21 cellular contexts compared by ENCODE assay signal in genomic region chr10:8380833-8381491, GRCh38.
DNase-seq lines count a peak whose midpoint lies in the region; ATAC-seq, FAIRE-seq and TF ChIP-seq lines count a peak whose summit lies in the region.
"Had no signal": no experiment of that assay in that cellular context is flagged by ENCODE, and none has a peak within 500 bp of the region (broad histone marks: within the 10 kb centered on the region; RNA-seq: fewer than 3 reads in every experiment).

No MANE protein-coding gene starts in this region.

- H3K4me2 ChIP-seq in A549 (peak overlapping the region; percentile 31; the same call in 1 of the 3 replicates), Loucy (ENCODE audit: low read depth, low read length, poor library complexity, severe bottlenecking) (peak overlapping the region; percentile 4)

- CTCF ChIA-PET in A549 (lab: Yijun Ruan, JAX): no interaction called here

- no peak overlapping the region for H3K4me3 Mint-ChIP-seq in activated T-helper 2 cell treated with anti-CD3 and anti-CD28 coated beads, Interferon-gamma antibody, Interleukin-2, Interleukin-4, amounts not matched to agents 10 μg/mL and 5 μg/mL and 100 μg/mL, durations not matched to agents 14 hours and 24 hours and 36 hours (ENCODE audit: low read depth)
- H3K4me3 Mint-ChIP-seq: CD14-positive monocyte had no signal

- DNase-seq in A549 (ENCODE audit: low read depth in 1 of 2, low spot score in 1 of 2) (no peak), GM19239 (ENCODE audit: insufficient read length, low spot score) (no peak), 8988T (no peak)
- DNase-seq in activated T-helper 2 cell treated with anti-CD3 and anti-CD28 coated beads, Interferon-gamma antibody, Interleukin-2, Interleukin-4, amounts not matched to agents 10 μg/mL and 5 μg/mL and 100 μg/mL, durations not matched to agents 14 hours and 24 hours and 36 hours (ENCODE audit: low spot score): no peak
- DNase-seq: ACHN, DMS79 treated with DMSO at 0.1 percent for 48 hours, GOT3, IMR-90, Kasumi-1, MG63, NCI-H1092, NCI-H1436, NCI-H187 treated with DMSO at 0.1 percent for 48 hours, NCI-H510A, T-helper 1 cell had no signal

- H3F3A ChIP-seq in Loucy (ENCODE audit: low read depth): no peaks in the 10 kb centered on the region

- POLR2A ChIA-PET in A549 (lab: Yijun Ruan, JAX): no interaction called here

- H4K20me1 ChIP-seq in Loucy (ENCODE audit: insufficient read depth, low read length, poor library complexity, severe bottlenecking): no peaks in the 10 kb centered on the region

- H3K9ac ChIP-seq in Loucy (ENCODE audit: low read depth, low read length, poor library complexity, severe bottlenecking): peak overlapping the region; percentile 15

- WGBS in A549 (ENCODE audit: missing lambda C conversion rate): 89% methylated on average over 3 of the region's 3 CpGs

- peaks cover 28% of the 10 kb centered on the region for H3K4me1 Mint-ChIP-seq in activated T-helper 2 cell treated with anti-CD3 and anti-CD28 coated beads, Interferon-gamma antibody, Interleukin-2, Interleukin-4, amounts not matched to agents 10 μg/mL and 5 μg/mL and 100 μg/mL, durations not matched to agents 14 hours and 24 hours and 36 hours (ENCODE audit: low read depth)
- H3K4me1 Mint-ChIP-seq: CD14-positive monocyte had no signal

- peaks cover 70% of the 10 kb centered on the region for H3K36me3 Mint-ChIP-seq in activated T-helper 2 cell treated with anti-CD3 and anti-CD28 coated beads, Interferon-gamma antibody, Interleukin-2, Interleukin-4, amounts not matched to agents 10 μg/mL and 5 μg/mL and 100 μg/mL, durations not matched to agents 14 hours and 24 hours and 36 hours (ENCODE audit: low read depth)
- H3K36me3 Mint-ChIP-seq: CD14-positive monocyte had no signal

- H3K4me1 ChIP-seq in A549: peaks cover 23% of the 10 kb centered on the region; the same call in 2 of the 3 replicates
- peaks cover 35% of the 10 kb centered on the region for H3K4me1 ChIP-seq in Loucy (ENCODE audit: insufficient read depth, low read length, poor library complexity, severe bottlenecking)

- TF ChIP-seq POLR2A in A549 (IDR thresholded peaks at IDR 0.05; ENCODE audit: low read length): no peak

- peak overlapping the region; percentile 79 for H2AFZ ChIP-seq in Loucy (ENCODE audit: low read length)

- ATAC-seq in A549: peak in 1 of 2 experiments; percentile 55; a peak in 3 of 6 replicates
- no peak for ATAC-seq in GM21367 (IDR thresholded peaks at IDR 0.05; ENCODE audit: unreplicated experiment)
- no peak for ATAC-seq in SK-N-SH treated with all-trans-retinoic acid at 6 μM for 48 hours
- ATAC-seq: GM12878 had no signal

- no peaks in the 10 kb centered on the region for H3K9me2 ChIP-seq in Loucy (replicated peaks; ENCODE audit: low read depth, low read length)

- TF ChIP-seq RAD21 in A549 (conservative IDR thresholded peaks at IDR 0.05 in 1 of 2, IDR thresholded peaks at IDR 0.05 in 1 of 2): no peak

- TF ChIP-seq EP300 in A549 (IDR thresholded peaks at IDR 0.05): no peak

- TF ChIP-seq CTCF in A549 (IDR thresholded peaks at IDR 0.05) (no peak), C4-2B (conservative IDR thresholded peaks at IDR 0.05) (no peak), Loucy (conservative IDR thresholded peaks at IDR 0.05; ENCODE audit: low read length) (no peak)

- FAIRE-seq in A549 (lab: Jason Lieb, UNC): no peak
- no peak for FAIRE-seq in GM19239 (lab: Jason Lieb, UNC)
- FAIRE-seq: GM12878 had no signal

- no peaks in the 10 kb centered on the region for H3K27me3 Mint-ChIP-seq in activated T-helper 2 cell treated with anti-CD3 and anti-CD28 coated beads, Interferon-gamma antibody, Interleukin-2, Interleukin-4, amounts not matched to agents 10 μg/mL and 5 μg/mL and 100 μg/mL, durations not matched to agents 14 hours and 24 hours and 36 hours (ENCODE audit: low read depth)

- H3K9me3 Mint-ChIP-seq in activated T-helper 2 cell treated with anti-CD3 and anti-CD28 coated beads, Interferon-gamma antibody, Interleukin-2, Interleukin-4, amounts not matched to agents 10 μg/mL and 5 μg/mL and 100 μg/mL, durations not matched to agents 14 hours and 24 hours and 36 hours: no peaks in the 10 kb centered on the region

- H3K27ac Mint-ChIP-seq in activated T-helper 2 cell treated with anti-CD3 and anti-CD28 coated beads, Interferon-gamma antibody, Interleukin-2, Interleukin-4, amounts not matched to agents 10 μg/mL and 5 μg/mL and 100 μg/mL, durations not matched to agents 14 hours and 24 hours and 36 hours: peak overlapping the region; percentile 20
- H3K27ac Mint-ChIP-seq: CD14-positive monocyte had no signal

- H3K27ac ChIP-seq in A549 (peak overlapping the region; percentile 40 to 62; a peak in 4 of 6 replicates), C4-2B (peak overlapping the region; percentile 46)

- H3K79me2 ChIP-seq in Loucy (ENCODE audit: insufficient read depth, low read length): no peaks in the 10 kb centered on the region

- H3K36me3 ChIP-seq in Loucy (ENCODE audit: insufficient read depth, low read length): no peaks in the 10 kb centered on the region
- H3K36me3 ChIP-seq: MG63 had no signal

- intact Hi-C loops in activated T-helper 2 cell treated with anti-CD3 and anti-CD28 coated beads, Interferon-gamma antibody, Interleukin-2, Interleukin-4, amounts not matched to agents 10 μg/mL and 5 μg/mL and 100 μg/mL, durations not matched to agents 14 hours and 24 hours and 36 hours (cut with micrococcal nuclease): no loop called here

- no peaks in the 10 kb centered on the region for H3K27me3 ChIP-seq in Loucy (ENCODE audit: insufficient read depth, low read length, poor library complexity, severe bottlenecking)
- H3K27me3 ChIP-seq: MG63 had no signal

- H3K4me3 ChIP-seq in A549 (no peak overlapping the region), Loucy (ENCODE audit: low read length, poor library complexity, severe bottlenecking) (no peak overlapping the region)
- H3K4me3 ChIP-seq: GM12878, MG63 had no signal

- H3K9me3 ChIP-seq in A549 (0 out of 3 replicates have a peak, but pooled peaks cover under 1% of the 10 kb centered on the region), Loucy (ENCODE audit: insufficient read depth, low read depth, low read length) (no peaks in the 10 kb centered on the region)
- H3K9me3 ChIP-seq: MG63 had no signal

TF ChIP-seq in A549, 52 proteins besides CTCF, POLR2A, EP300 and RAD21:
- TF ChIP-seq, protein P1, sequence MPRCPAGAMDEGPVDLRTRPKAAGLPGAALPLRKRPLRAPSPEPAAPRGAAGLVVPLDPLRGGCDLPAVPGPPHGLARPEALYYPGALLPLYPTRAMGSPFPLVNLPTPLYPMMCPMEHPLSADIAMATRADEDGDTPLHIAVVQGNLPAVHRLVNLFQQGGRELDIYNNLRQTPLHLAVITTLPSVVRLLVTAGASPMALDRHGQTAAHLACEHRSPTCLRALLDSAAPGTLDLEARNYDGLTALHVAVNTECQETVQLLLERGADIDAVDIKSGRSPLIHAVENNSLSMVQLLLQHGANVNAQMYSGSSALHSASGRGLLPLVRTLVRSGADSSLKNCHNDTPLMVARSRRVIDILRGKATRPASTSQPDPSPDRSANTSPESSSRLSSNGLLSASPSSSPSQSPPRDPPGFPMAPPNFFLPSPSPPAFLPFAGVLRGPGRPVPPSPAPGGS (IDR thresholded peaks at IDR 0.05): no peak
- TF ChIP-seq SMC3 (IDR thresholded peaks at IDR 0.05) (no peak), RARB (CRISPR knock-in tag; IDR thresholded peaks at IDR 0.05) (no peak), RFX5 (IDR thresholded peaks at IDR 0.05) (no peak), NR3C1 (IDR thresholded peaks at IDR 0.05) (no peak)
TF ChIP-seq in A549: peak in this region for 0.

TF ChIP-seq in SK-N-SH treated with all-trans-retinoic acid at 6 μM for 48 hours, 23 proteins besides CTCF, POLR2A, EP300 and RAD21 (continues in another document):
- TF ChIP-seq, protein P2, sequence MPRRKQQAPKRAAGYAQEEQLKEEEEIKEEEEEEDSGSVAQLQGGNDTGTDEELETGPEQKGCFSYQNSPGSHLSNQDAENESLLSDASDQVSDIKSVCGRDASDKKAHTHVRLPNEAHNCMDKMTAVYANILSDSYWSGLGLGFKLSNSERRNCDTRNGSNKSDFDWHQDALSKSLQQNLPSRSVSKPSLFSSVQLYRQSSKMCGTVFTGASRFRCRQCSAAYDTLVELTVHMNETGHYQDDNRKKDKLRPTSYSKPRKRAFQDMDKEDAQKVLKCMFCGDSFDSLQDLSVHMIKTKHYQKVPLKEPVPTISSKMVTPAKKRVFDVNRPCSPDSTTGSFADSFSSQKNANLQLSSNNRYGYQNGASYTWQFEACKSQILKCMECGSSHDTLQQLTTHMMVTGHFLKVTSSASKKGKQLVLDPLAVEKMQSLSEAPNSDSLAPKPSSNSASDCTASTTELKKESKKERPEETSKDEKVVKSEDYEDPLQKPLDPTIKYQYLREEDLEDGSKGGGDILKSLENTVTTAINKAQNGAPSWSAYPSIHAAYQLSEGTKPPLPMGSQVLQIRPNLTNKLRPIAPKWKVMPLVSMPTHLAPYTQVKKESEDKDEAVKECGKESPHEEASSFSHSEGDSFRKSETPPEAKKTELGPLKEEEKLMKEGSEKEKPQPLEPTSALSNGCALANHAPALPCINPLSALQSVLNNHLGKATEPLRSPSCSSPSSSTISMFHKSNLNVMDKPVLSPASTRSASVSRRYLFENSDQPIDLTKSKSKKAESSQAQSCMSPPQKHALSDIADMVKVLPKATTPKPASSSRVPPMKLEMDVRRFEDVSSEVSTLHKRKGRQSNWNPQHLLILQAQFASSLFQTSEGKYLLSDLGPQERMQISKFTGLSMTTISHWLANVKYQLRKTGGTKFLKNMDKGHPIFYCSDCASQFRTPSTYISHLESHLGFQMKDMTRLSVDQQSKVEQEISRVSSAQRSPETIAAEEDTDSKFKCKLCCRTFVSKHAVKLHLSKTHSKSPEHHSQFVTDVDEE (CRISPR knock-in tag; IDR thresholded peaks at IDR 0.05): no peak
- TF ChIP-seq ZNF8 (CRISPR knock-in tag; IDR thresholded peaks at IDR 0.05) (no peak), GLIS3 (CRISPR knock-in tag; IDR thresholded peaks at IDR 0.05) (no peak), TOX (CRISPR knock-in tag; IDR thresholded peaks at IDR 0.05; ENCODE audit: borderline replicate concordance) (no peak), PPARA (CRISPR knock-in tag; IDR thresholded peaks at IDR 0.05; ENCODE audit: borderline replicate concordance) (no peak), ZFP30 (CRISPR knock-in tag; IDR thresholded peaks at IDR 0.05) (no peak), ZNF70 (CRISPR knock-in tag; IDR thresholded peaks at IDR 0.05) (no peak), TCF4 (CRISPR knock-in tag; IDR thresholded peaks at IDR 0.05; ENCODE audit: borderline replicate concordance) (no peak)
- TF ChIP-seq, protein P3, sequence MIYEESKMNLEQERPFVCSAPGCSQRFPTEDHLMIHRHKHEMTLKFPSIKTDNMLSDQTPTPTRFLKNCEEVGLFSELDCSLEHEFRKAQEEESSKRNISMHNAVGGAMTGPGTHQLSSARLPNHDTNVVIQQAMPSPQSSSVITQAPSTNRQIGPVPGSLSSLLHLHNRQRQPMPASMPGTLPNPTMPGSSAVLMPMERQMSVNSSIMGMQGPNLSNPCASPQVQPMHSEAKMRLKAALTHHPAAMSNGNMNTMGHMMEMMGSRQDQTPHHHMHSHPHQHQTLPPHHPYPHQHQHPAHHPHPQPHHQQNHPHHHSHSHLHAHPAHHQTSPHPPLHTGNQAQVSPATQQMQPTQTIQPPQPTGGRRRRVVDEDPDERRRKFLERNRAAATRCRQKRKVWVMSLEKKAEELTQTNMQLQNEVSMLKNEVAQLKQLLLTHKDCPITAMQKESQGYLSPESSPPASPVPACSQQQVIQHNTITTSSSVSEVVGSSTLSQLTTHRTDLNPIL (CRISPR knock-in tag; IDR thresholded peaks at IDR 0.05; ENCODE audit: low read depth): no peak
